22 cellular contexts compared by ENCODE assay signal in the genomic region with DNA sequence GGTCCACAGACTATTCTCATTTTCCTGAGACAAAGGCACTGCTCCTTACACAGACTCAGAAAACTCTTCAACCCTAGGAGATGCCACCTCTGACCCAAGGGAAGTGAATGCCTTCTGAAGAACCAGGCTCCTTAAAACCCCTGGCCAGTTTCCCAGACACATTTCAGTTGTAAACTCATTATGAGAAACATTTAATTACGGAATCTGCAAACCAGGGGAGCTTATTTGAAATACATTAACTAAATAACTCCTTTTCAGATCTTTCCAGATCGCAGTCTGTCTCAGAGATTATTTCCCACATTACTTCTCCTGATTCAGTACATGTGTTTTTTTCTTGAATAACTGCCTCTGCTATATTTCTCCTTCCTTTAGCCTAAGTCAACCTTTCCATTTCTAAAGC.
"Had no signal": no experiment of that assay in that cellular context is flagged by ENCODE, and none has a peak within 500 bp of the region (broad histone marks: within the 10 kb centered on the region; RNA-seq: fewer than 3 reads in every experiment).

No MANE protein-coding gene starts in this region.

- H3K9me3 Mint-ChIP-seq: activated CD4-positive, alpha-beta memory T cell treated with anti-CD3 and anti-CD28 coated beads for 36 hours; activated CD4-positive, alpha-beta T cell treated with anti-CD3 and anti-CD28 coated beads, Interleukin-2, amount 10 ng/mL, durations not matched to agents 24 days and 14 days; activated naive CD4-positive, alpha-beta T cell treated with anti-CD3 and anti-CD28 coated beads, Interleukin-2, amount 50 U/mL, for 24 hours; activated T-cell treated with anti-CD3 and anti-CD28 coated beads, Interleukin-2, amount 50 U/mL, for 4 hours; activated T-helper 2 cell treated with anti-CD3 and anti-CD28 coated beads, Interferon-gamma antibody, Interleukin-2, Interleukin-4, amounts not matched to agents 10 μg/mL and 5 μg/mL and 100 μg/mL, durations not matched to agents 14 hours and 24 hours and 36 hours; effector memory CD8-positive, alpha-beta T cell; natural killer cell treated with Interleukin-12 subunit alpha and Interleukin-12 subunit beta and Interleukin-15 and Interleukin-18, amount 100 ng/mL, for 72 hours had no signal

- H3K27me3 Mint-ChIP-seq: activated CD4-positive, alpha-beta memory T cell treated with anti-CD3 and anti-CD28 coated beads for 36 hours; activated CD4-positive, alpha-beta T cell treated with anti-CD3 and anti-CD28 coated beads, Interleukin-2, amount 10 ng/mL, durations not matched to agents 24 days and 14 days; activated naive CD4-positive, alpha-beta T cell treated with anti-CD3 and anti-CD28 coated beads, Interleukin-2, amount 50 U/mL, for 24 hours; effector memory CD8-positive, alpha-beta T cell; natural killer cell treated with Interleukin-12 subunit alpha and Interleukin-12 subunit beta and Interleukin-15 and Interleukin-18, amount 100 ng/mL, for 72 hours had no signal

- DNase-seq: activated CD4-positive, alpha-beta memory T cell treated with anti-CD3 and anti-CD28 coated beads for 36 hours; activated CD4-positive, alpha-beta T cell treated with anti-CD3 and anti-CD28 coated beads, Interleukin-2, amount 10 ng/mL, durations not matched to agents 24 days and 14 days; activated CD4-positive, CD25-positive, alpha-beta regulatory T cell treated with anti-CD3 and anti-CD28 coated beads, Interleukin-2, amount 50 U/mL, for 72 hours; activated CD8-positive, alpha-beta memory T cell treated with anti-CD3 and anti-CD28 coated beads, Interleukin-2, amount 50 U/mL, for 4 hours; activated T-cell treated with anti-CD3 and anti-CD28 coated beads, Interleukin-2, amount 50 U/mL, for 4 hours; effector memory CD8-positive, alpha-beta T cell; erythroblast; islet precursor cell; left ventricle myocardium inferior; mucosa of descending colon; right cardiac atrium; spleen; stimulated activated CD4-positive, alpha-beta T cell treated with anti-CD3 and anti-CD28 coated beads, Interleukin-2, amount 100 ng/mL, for 48 hours; stimulated activated naive CD8-positive, alpha-beta T cell treated with anti-CD3 and anti-CD28 coated beads, Interleukin-15, Interleukin-2, amounts not matched to agents 100 U/mL and 50 U/mL, for 24 hours; T-helper 9 cell; thyroid gland; upper lobe of left lung; WERI-Rb-1 had no signal

- ATAC-seq: activated T-cell treated with anti-CD3 and anti-CD28 coated beads, Interleukin-2, amount 50 U/mL, for 4 hours; effector memory CD8-positive, alpha-beta T cell; gastroesophageal sphincter; mucosa of descending colon; natural killer cell treated with Interleukin-12 subunit alpha and Interleukin-12 subunit beta and Interleukin-15 and Interleukin-18, amount 100 ng/mL, for 72 hours; right cardiac atrium; stimulated activated naive CD8-positive, alpha-beta T cell treated with anti-CD3 and anti-CD28 coated beads, Interleukin-15, Interleukin-2, amounts not matched to agents 100 U/mL and 50 U/mL, for 24 hours had no signal

- H3K4me3 Mint-ChIP-seq: activated CD4-positive, alpha-beta memory T cell treated with anti-CD3 and anti-CD28 coated beads for 36 hours; activated CD4-positive, alpha-beta T cell treated with anti-CD3 and anti-CD28 coated beads, Interleukin-2, amount 10 ng/mL, durations not matched to agents 24 days and 14 days; activated naive CD4-positive, alpha-beta T cell treated with anti-CD3 and anti-CD28 coated beads, Interleukin-2, amount 50 U/mL, for 24 hours; activated T-cell treated with anti-CD3 and anti-CD28 coated beads, Interleukin-2, amount 50 U/mL, for 4 hours; effector memory CD8-positive, alpha-beta T cell; natural killer cell treated with Interleukin-12 subunit alpha and Interleukin-12 subunit beta and Interleukin-15 and Interleukin-18, amount 100 ng/mL, for 72 hours had no signal

- H3K36me3 Mint-ChIP-seq: activated CD4-positive, alpha-beta memory T cell treated with anti-CD3 and anti-CD28 coated beads for 36 hours; activated naive CD4-positive, alpha-beta T cell treated with anti-CD3 and anti-CD28 coated beads, Interleukin-2, amount 50 U/mL, for 24 hours; natural killer cell treated with Interleukin-12 subunit alpha and Interleukin-12 subunit beta and Interleukin-15 and Interleukin-18, amount 100 ng/mL, for 72 hours had no signal

- H3K27ac Mint-ChIP-seq: activated CD4-positive, alpha-beta memory T cell treated with anti-CD3 and anti-CD28 coated beads for 36 hours; activated CD4-positive, alpha-beta T cell treated with anti-CD3 and anti-CD28 coated beads, Interleukin-2, amount 10 ng/mL, durations not matched to agents 24 days and 14 days; activated naive CD4-positive, alpha-beta T cell treated with anti-CD3 and anti-CD28 coated beads, Interleukin-2, amount 50 U/mL, for 24 hours; activated T-helper 2 cell treated with anti-CD3 and anti-CD28 coated beads, Interferon-gamma antibody, Interleukin-2, Interleukin-4, amounts not matched to agents 10 μg/mL and 5 μg/mL and 100 μg/mL, durations not matched to agents 14 hours and 24 hours and 36 hours; natural killer cell treated with Interleukin-12 subunit alpha and Interleukin-12 subunit beta and Interleukin-15 and Interleukin-18, amount 100 ng/mL, for 72 hours had no signal
